Comparison of ENCODE assay signal across 1 cellular context in the genomic region with DNA sequence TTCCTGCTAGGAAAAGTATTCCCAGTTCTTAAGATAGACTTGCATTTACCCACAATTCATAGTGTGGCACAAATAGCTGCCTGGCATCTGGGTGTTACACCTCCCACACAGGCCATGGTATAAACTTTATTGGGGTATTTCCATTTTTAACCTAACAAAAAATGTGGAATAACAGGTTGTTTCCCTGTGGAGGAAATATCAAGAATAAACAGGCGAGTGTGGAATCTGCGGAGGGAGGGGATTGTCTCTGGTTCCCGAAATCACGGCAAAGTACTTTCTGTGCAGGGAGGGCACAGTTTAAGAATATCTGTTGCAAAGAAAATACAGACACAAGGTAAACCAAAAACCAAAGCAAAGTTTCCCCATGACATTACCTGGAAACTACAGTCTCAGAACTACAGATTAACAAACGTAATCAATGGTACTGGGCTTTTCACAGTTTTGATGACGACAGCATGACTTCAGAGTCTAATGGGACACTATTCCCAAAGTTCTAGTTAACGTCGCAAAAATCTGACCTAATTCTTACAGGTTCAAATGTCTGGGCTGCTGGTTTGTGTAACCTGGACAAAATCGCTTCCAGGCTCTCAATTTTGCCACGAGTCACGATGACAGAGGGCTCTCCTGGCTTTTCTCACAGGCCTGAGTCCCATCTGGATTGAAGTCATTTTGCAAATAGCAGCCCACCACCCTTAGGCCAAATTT.
TF ChIP-seq lines count a peak whose summit lies in the region.

No MANE protein-coding gene starts in this region.

TF ChIP-seq in HCT116, 20 proteins besides CTCF, POLR2A, EP300 and RAD21 (continued from another document):
- TF ChIP-seq EZH2phosphoT487 (IDR thresholded peaks at IDR 0.05; ENCODE audit: borderline replicate concordance) = no peak
- TF ChIP-seq POLR2AphosphoS5 (IDR thresholded peaks at IDR 0.05; ENCODE audit: low read depth, low read length) = no peak
- TF ChIP-seq CEBPB (IDR thresholded peaks at IDR 0.05; ENCODE audit: low read depth) = no peak
- TF ChIP-seq, protein P1, sequence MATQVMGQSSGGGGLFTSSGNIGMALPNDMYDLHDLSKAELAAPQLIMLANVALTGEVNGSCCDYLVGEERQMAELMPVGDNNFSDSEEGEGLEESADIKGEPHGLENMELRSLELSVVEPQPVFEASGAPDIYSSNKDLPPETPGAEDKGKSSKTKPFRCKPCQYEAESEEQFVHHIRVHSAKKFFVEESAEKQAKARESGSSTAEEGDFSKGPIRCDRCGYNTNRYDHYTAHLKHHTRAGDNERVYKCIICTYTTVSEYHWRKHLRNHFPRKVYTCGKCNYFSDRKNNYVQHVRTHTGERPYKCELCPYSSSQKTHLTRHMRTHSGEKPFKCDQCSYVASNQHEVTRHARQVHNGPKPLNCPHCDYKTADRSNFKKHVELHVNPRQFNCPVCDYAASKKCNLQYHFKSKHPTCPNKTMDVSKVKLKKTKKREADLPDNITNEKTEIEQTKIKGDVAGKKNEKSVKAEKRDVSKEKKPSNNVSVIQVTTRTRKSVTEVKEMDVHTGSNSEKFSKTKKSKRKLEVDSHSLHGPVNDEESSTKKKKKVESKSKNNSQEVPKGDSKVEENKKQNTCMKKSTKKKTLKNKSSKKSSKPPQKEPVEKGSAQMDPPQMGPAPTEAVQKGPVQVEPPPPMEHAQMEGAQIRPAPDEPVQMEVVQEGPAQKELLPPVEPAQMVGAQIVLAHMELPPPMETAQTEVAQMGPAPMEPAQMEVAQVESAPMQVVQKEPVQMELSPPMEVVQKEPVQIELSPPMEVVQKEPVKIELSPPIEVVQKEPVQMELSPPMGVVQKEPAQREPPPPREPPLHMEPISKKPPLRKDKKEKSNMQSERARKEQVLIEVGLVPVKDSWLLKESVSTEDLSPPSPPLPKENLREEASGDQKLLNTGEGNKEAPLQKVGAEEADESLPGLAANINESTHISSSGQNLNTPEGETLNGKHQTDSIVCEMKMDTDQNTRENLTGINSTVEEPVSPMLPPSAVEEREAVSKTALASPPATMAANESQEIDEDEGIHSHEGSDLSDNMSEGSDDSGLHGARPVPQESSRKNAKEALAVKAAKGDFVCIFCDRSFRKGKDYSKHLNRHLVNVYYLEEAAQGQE (IDR thresholded peaks at IDR 0.05; ENCODE audit: low read depth) = no peak
- TF ChIP-seq ZFX (IDR thresholded peaks at IDR 0.05) = no peak
